Comparison of ENCODE assay signal across 27 cellular contexts in genomic region chr17:52762794-52763167, GRCh38.
"Had no signal": no experiment of that assay in that cellular context is flagged by ENCODE, and none has a peak within 500 bp of the region (broad histone marks: within the 10 kb centered on the region; RNA-seq: fewer than 3 reads in every experiment).

No MANE protein-coding gene starts in this region.

- H3K4me3 Mint-ChIP-seq: natural killer cell treated with Interleukin-12 subunit alpha and Interleukin-12 subunit beta and Interleukin-15 and Interleukin-18, amount 100 ng/mL, for 72 hours; nephron progenitor cell; neural crest cell; stimulated activated effector memory CD8-positive, alpha-beta T cell treated with anti-CD3 and anti-CD28 coated beads, Interleukin-12 subunit alpha, Interleukin-12 subunit beta, amount 100 ng/mL, for 72 hours; stimulated activated naive B cell treated with anti-CD40 and anti-IgM and Interleukin-4, amounts not matched to agents 10 μg/mL and 1 μg/mL and 100 μg/mL, for 72 hours; stimulated activated naive CD8-positive, alpha-beta T cell treated with anti-CD3 and anti-CD28 coated beads, Interleukin-15, Interleukin-2, amounts not matched to agents 100 ng/mL and 50 ng/mL, for 24 hours had no signal

- H2AFZ ChIP-seq: parathyroid adenoma had no signal

- ATAC-seq: natural killer cell treated with Interleukin-12 subunit alpha and Interleukin-12 subunit beta and Interleukin-15 and Interleukin-18, amount 100 ng/mL, for 72 hours; psoas muscle; right lobe of liver; stimulated activated effector memory CD8-positive, alpha-beta T cell treated with anti-CD3 and anti-CD28 coated beads, Interleukin-12 subunit alpha, Interleukin-12 subunit beta, amount 100 ng/mL, for 72 hours; stimulated activated naive B cell treated with anti-CD40 and anti-IgM and Interleukin-4, amounts not matched to agents 10 μg/mL and 1 μg/mL and 100 μg/mL, for 72 hours had no signal

- H3K9me3 ChIP-seq: neutrophil, ovary, right lobe of liver, thyroid gland, upper lobe of left lung, vagina had no signal

- H3K4me1 Mint-ChIP-seq: nephron progenitor cell; neural crest cell; stimulated activated effector memory CD8-positive, alpha-beta T cell treated with anti-CD3 and anti-CD28 coated beads, Interleukin-12 subunit alpha, Interleukin-12 subunit beta, amount 100 ng/mL, for 72 hours; stimulated activated naive B cell treated with anti-CD40 and anti-IgM and Interleukin-4, amounts not matched to agents 10 μg/mL and 1 μg/mL and 100 μg/mL, for 72 hours had no signal

- H3K27ac Mint-ChIP-seq: natural killer cell treated with Interleukin-12 subunit alpha and Interleukin-12 subunit beta and Interleukin-15 and Interleukin-18, amount 100 ng/mL, for 72 hours; nephron progenitor cell; progenitor cell of endocrine pancreas; stimulated activated effector memory CD8-positive, alpha-beta T cell treated with anti-CD3 and anti-CD28 coated beads, Interleukin-12 subunit alpha, Interleukin-12 subunit beta, amount 100 ng/mL, for 72 hours; stimulated activated naive B cell treated with anti-CD40 and anti-IgM and Interleukin-4, amounts not matched to agents 10 μg/mL and 1 μg/mL and 100 μg/mL, for 72 hours; stimulated activated naive CD8-positive, alpha-beta T cell treated with anti-CD3 and anti-CD28 coated beads, Interleukin-15, Interleukin-2, amounts not matched to agents 100 ng/mL and 50 ng/mL, for 24 hours had no signal

- H3K27ac ChIP-seq: neutrophil, ovary, parathyroid adenoma, psoas muscle, right lobe of liver, sigmoid colon, stomach, thoracic aorta, thyroid gland, tibial nerve, upper lobe of left lung, vagina had no signal

- H3K4me3 ChIP-seq: ovary, psoas muscle, right lobe of liver, sigmoid colon, stomach, thoracic aorta, thyroid gland, tibial nerve, upper lobe of left lung, vagina had no signal

- H3K27me3 Mint-ChIP-seq: natural killer cell treated with Interleukin-12 subunit alpha and Interleukin-12 subunit beta and Interleukin-15 and Interleukin-18, amount 100 ng/mL, for 72 hours; progenitor cell of endocrine pancreas; stimulated activated naive B cell treated with anti-CD40 and anti-IgM and Interleukin-4, amounts not matched to agents 10 μg/mL and 1 μg/mL and 100 μg/mL, for 72 hours; stimulated activated naive CD8-positive, alpha-beta T cell treated with anti-CD3 and anti-CD28 coated beads, Interleukin-15, Interleukin-2, amounts not matched to agents 100 ng/mL and 50 ng/mL, for 24 hours had no signal

- H3K79me2 ChIP-seq: parathyroid adenoma had no signal

- H3K27me3 ChIP-seq: neutrophil, ovary, right lobe of liver, sigmoid colon, stomach, thyroid gland, tibial nerve, upper lobe of left lung, vagina had no signal

- H3K9ac ChIP-seq: parathyroid adenoma had no signal

- H3K36me3 ChIP-seq: neutrophil, ovary, right lobe of liver, sigmoid colon, stomach, thoracic aorta, thyroid gland, tibial nerve, upper lobe of left lung, vagina had no signal

- DNase-seq: nephron progenitor cell; nucleus accumbens; ovary; psoas muscle; right lobe of liver; sigmoid colon; small intestine; stimulated activated CD4-positive, alpha-beta T cell treated with anti-CD3 and anti-CD28 coated beads, Interleukin-15, amount 100 ng/mL, for 24 hours; stimulated activated CD4-positive, alpha-beta T cell treated with anti-CD3 and anti-CD28 coated beads, Interleukin-2, amount 100 ng/mL, for 24 hours; stimulated activated CD4-positive, alpha-beta T cell treated with anti-CD3 and anti-CD28 coated beads, Interleukin-2, amount 100 ng/mL, for 48 hours; stimulated activated CD4-positive, alpha-beta T cell treated with anti-CD3 and anti-CD28 coated beads, Interleukin-4, amount 100 ng/mL, for 24 hours; stimulated activated naive B cell treated with anti-CD40 and anti-IgM and Interleukin-4, amounts not matched to agents 10 μg/mL and 1 μg/mL and 100 μg/mL, for 72 hours; stimulated activated naive CD4-positive, alpha-beta T cell treated with Interleukin-2 at 50 U/mL for 16 hours; stomach; thyroid gland; trophoblast cell; upper lobe of left lung had no signal

- H3K4me1 ChIP-seq: parathyroid adenoma, right lobe of liver, sigmoid colon, stomach, thyroid gland, tibial nerve, upper lobe of left lung, vagina had no signal

- H3K36me3 Mint-ChIP-seq: stimulated activated effector memory CD8-positive, alpha-beta T cell treated with anti-CD3 and anti-CD28 coated beads, Interleukin-12 subunit alpha, Interleukin-12 subunit beta, amount 100 ng/mL, for 72 hours; stimulated activated naive B cell treated with anti-CD40 and anti-IgM and Interleukin-4, amounts not matched to agents 10 μg/mL and 1 μg/mL and 100 μg/mL, for 72 hours had no signal
